In genomic region chr3:43327184-43327950, GRCh38 we compare ENCODE assay signal across 8 cellular contexts. TPM values are rescaled to one million over a fixed set of nuclear protein-coding genes. Genes with fewer than 3 reads are reported as not detected.
DNase-seq lines count a peak whose midpoint lies in the region; ATAC-seq and TF ChIP-seq lines count a peak whose summit lies in the region.

No MANE protein-coding gene starts in this region.

- no peaks in the 10 kb centered on the region for H3K9me3 ChIP-seq in CD8-positive, alpha-beta T cell (ENCODE audit: low read length)
- no peaks in the 10 kb centered on the region for H3K9me3 ChIP-seq in neutrophil
- H3K9me3 ChIP-seq in colonic mucosa, result no peaks in the 10 kb centered on the region

- TF ChIP-seq CTCF in CD8-positive, alpha-beta T cell (IDR thresholded peaks at IDR 0.05), result no peak
- TF ChIP-seq CTCF in neutrophil (IDR thresholded peaks at IDR 0.05) (no peak), colonic mucosa (IDR thresholded peaks at IDR 0.05) (no peak)

- peaks cover 41% of the 10 kb centered on the region for H3K36me3 Mint-ChIP-seq in CD8-positive, alpha-beta T cell
- H3K36me3 Mint-ChIP-seq in effector memory CD8-positive, alpha-beta T cell (ENCODE audit: insufficient read depth), result peaks cover 24% of the 10 kb centered on the region

- DNase-seq in CD8-positive, alpha-beta T cell, result no peak
- DNase-seq in Kasumi-1 (lab: John Stamatoyannopoulos, UW) (peak; percentile 60 to 67), NCI-H774 (lab: John Stamatoyannopoulos, UW) (no peak), colonic mucosa (no peak)
- DNase-seq in effector memory CD8-positive, alpha-beta T cell, result no peak

- ATAC-seq in CD8-positive, alpha-beta T cell, result peak; percentile 73
- ATAC-seq in effector memory CD8-positive, alpha-beta T cell (replicated peaks), result peak; percentile 66
- ATAC-seq in HG02852 (IDR thresholded peaks at IDR 0.05; ENCODE audit: unreplicated experiment) (no peak), HG03457 (IDR thresholded peaks at IDR 0.05; ENCODE audit: unreplicated experiment) (no peak)

- POLR2A ChIA-PET in CD8-positive, alpha-beta T cell (lab: Charles Lee), result interaction anchor here (0.8 to 3.0 kb wide), 5 partner anchors 12 to 37 kb away, joined by 3 to 15 read pairs (median 6); no protein-coding TSS in a partner anchor

- H3K9ac ChIP-seq in colonic mucosa (ENCODE audit: low read depth in 2 of 2, low read length in 2 of 2), result no peak overlapping the region

- CTCF ChIA-PET in CD8-positive, alpha-beta T cell (lab: Charles Lee), result interaction anchor here (0.9 to 1.9 kb wide), 5 partner anchors 10 to 165 kb away, joined by 3 to 7 read pairs (median 4); no protein-coding TSS in a partner anchor

- peak overlapping the region; percentile 88 for H3K27ac Mint-ChIP-seq in CD8-positive, alpha-beta T cell
- peak overlapping the region; percentile 79 to 88 for H3K27ac Mint-ChIP-seq in effector memory CD8-positive, alpha-beta T cell

- peak overlapping the region; percentile 1 for H3K27ac ChIP-seq in CD8-positive, alpha-beta T cell (ENCODE audit: low read depth, low read length)
- H3K27ac ChIP-seq in neutrophil, result peak overlapping the region; percentile 67
- no peak overlapping the region for H3K27ac ChIP-seq in colonic mucosa

- no peak overlapping the region for H3K4me3 ChIP-seq in CD8-positive, alpha-beta T cell (ENCODE audit: low read depth, low read length)
- H3K4me3 ChIP-seq in neutrophil (ENCODE audit: low read depth in 1 of 2, low read length in 1 of 2), result no peak overlapping the region
- no peak overlapping the region for H3K4me3 ChIP-seq in colonic mucosa

- no peaks in the 10 kb centered on the region for H3K27me3 ChIP-seq in CD8-positive, alpha-beta T cell (ENCODE audit: insufficient read depth, low read length)
- H3K27me3 ChIP-seq in neutrophil (no peaks in the 10 kb centered on the region), colonic mucosa (no peaks in the 10 kb centered on the region)

- H3K27me3 Mint-ChIP-seq in CD8-positive, alpha-beta T cell (ENCODE audit: low read depth), result no peaks in the 10 kb centered on the region
- H3K27me3 Mint-ChIP-seq in effector memory CD8-positive, alpha-beta T cell, result no peaks in the 10 kb centered on the region

- H3K4me1 Mint-ChIP-seq in CD8-positive, alpha-beta T cell (ENCODE audit: low read depth), result peaks cover 89% of the 10 kb centered on the region
- peaks cover 39 to 58% of the 10 kb centered on the region in 2 donors for H3K4me1 Mint-ChIP-seq in effector memory CD8-positive, alpha-beta T cell (ENCODE audit: low read depth in 2 of 2)

- intact Hi-C loops in CD8-positive, alpha-beta T cell (cut with DNase I, micrococcal nuclease), result loop anchor here in 1 of 2 experiments (1.0 to 10.0 kb wide), 4 partner anchors 10 to 47 kb away; partner anchors contain the start of gene SNRK
- intact Hi-C loops in colonic mucosa (cut with DNase I), result no loop called here

- H3K9me3 Mint-ChIP-seq in CD8-positive, alpha-beta T cell, result peaks cover 2% of the 10 kb centered on the region
- H3K9me3 Mint-ChIP-seq in effector memory CD8-positive, alpha-beta T cell, result no peaks in the 10 kb centered on the region

- H3K36me3 ChIP-seq in CD8-positive, alpha-beta T cell (ENCODE audit: insufficient read depth, low read length), result peaks cover 5% of the 10 kb centered on the region
- H3K36me3 ChIP-seq in neutrophil (peaks cover 4% of the 10 kb centered on the region), colonic mucosa (no peaks in the 10 kb centered on the region)

- peak overlapping the region; percentile 54 for H3K4me3 Mint-ChIP-seq in CD8-positive, alpha-beta T cell
- peak overlapping the region; percentile 48 to 54 for H3K4me3 Mint-ChIP-seq in effector memory CD8-positive, alpha-beta T cell

- H3K4me1 ChIP-seq in CD8-positive, alpha-beta T cell (ENCODE audit: insufficient read depth, low read length), result peaks cover 76% of the 10 kb centered on the region
- peaks cover 59 to 72% of the 10 kb centered on the region in 2 experiments for H3K4me1 ChIP-seq in neutrophil (ENCODE audit: control insufficient read depth in 1 of 2, insufficient read depth in 1 of 2, low read depth in 1 of 2, low read length in 1 of 2)
- no peaks in the 10 kb centered on the region for H3K4me1 ChIP-seq in colonic mucosa

RNA-seq across cellular contexts. Expression of gene SNRK, which starts 41.0 kb away (rescaled TPM):
- total RNA-seq in CD8-positive, alpha-beta T cell, result 100 to 1,000 TPM; 280 to 281 TPM
- 10 to 100 TPM; 19.7 to 48.2 TPM for total RNA-seq in colonic mucosa

Comparison
In these comparisons a context has a peak if more than half of its experiments do, and no peak if none do; other contexts are left out.
1. ATAC-seq: peak in CD8-positive, alpha-beta T cell (single experiment) and effector memory CD8-positive, alpha-beta T cell (single experiment); none in HG02852 (single experiment) and HG03457 (single experiment).
2. DNase-seq: peak in Kasumi-1 (2 of 2); none in CD8-positive, alpha-beta T cell (0 of 7), effector memory CD8-positive, alpha-beta T cell (0 of 3), NCI-H774 (single experiment) and colonic mucosa (single experiment).
3. RNA of gene SNRK, which starts 41.0 kb away (total RNA-seq): 280 to 281 TPM in CD8-positive, alpha-beta T cell; 19.7 to 48.2 TPM in colonic mucosa; every median in the first group is over 4 times any median in the second.